1 cellular context compared by ENCODE assay signal in genomic region chr14:24915958-24916595, GRCh38.
A peak's percentile ranks its signal among the peaks of the same experiment; 100 is the strongest.
TF ChIP-seq lines count a peak whose summit lies in the region.

No MANE protein-coding gene starts in this region.

TF ChIP-seq in HepG2, 621 proteins besides CTCF, POLR2A, EP300 and RAD21 (continued from another document and continues in another):
- TF ChIP-seq E2F2 (CRISPR knock-in tag; IDR thresholded peaks at IDR 0.05; ENCODE audit: borderline replicate concordance) = no peak
- TF ChIP-seq ZNF317 (CRISPR knock-in tag; IDR thresholded peaks at IDR 0.05) = 0 out of 2 replicates have a peak, but pooled peaks have one; percentile 35
- no peak for TF ChIP-seq NFKBIZ (CRISPR knock-in tag; IDR thresholded peaks at IDR 0.05)
- TF ChIP-seq PHB2 (IDR thresholded peaks at IDR 0.05; ENCODE audit: partially characterized antibody) = no peak
- TF ChIP-seq TCF7 (IDR thresholded peaks at IDR 0.05; ENCODE audit: low read depth) = peak; percentile 9; the same call in 1 of the 2 replicates
- no peak for TF ChIP-seq HES4 (CRISPR knock-in tag; IDR thresholded peaks at IDR 0.05; ENCODE audit: borderline replicate concordance)
- no peak for TF ChIP-seq SMAD1 (CRISPR knock-in tag; IDR thresholded peaks at IDR 0.05; ENCODE audit: borderline replicate concordance, low read depth)
- TF ChIP-seq MIXL1 (CRISPR knock-in tag; IDR thresholded peaks at IDR 0.05) = 0 out of 2 replicates have a peak, but pooled peaks have one; percentile 18
- 0 out of 2 replicates have a peak, but pooled peaks have one; percentile 37 for TF ChIP-seq CREM (IDR thresholded peaks at IDR 0.05)
- TF ChIP-seq CREM (CRISPR knock-in tag; IDR thresholded peaks at IDR 0.05) = no peak
- TF ChIP-seq ZNF251 (CRISPR knock-in tag; IDR thresholded peaks at IDR 0.05) = no peak
- peak; percentile 25; the same call in 1 of the 2 replicates for TF ChIP-seq ZSCAN9 (CRISPR knock-in tag; IDR thresholded peaks at IDR 0.05; ENCODE audit: borderline replicate concordance)
- TF ChIP-seq REPIN1 (CRISPR knock-in tag; IDR thresholded peaks at IDR 0.05; ENCODE audit: borderline replicate concordance, low read depth) = no peak
- TF ChIP-seq PAXIP1 (CRISPR knock-in tag; conservative IDR thresholded peaks at IDR 0.05) = 0 out of 2 replicates have a peak, but pooled peaks have one; percentile 17
- TF ChIP-seq GABPA (IDR thresholded peaks at IDR 0.05; ENCODE audit: low read depth, low read length) = no peak
- TF ChIP-seq GABPA (CRISPR knock-in tag; IDR thresholded peaks at IDR 0.05; ENCODE audit: low read depth) = no peak
- TF ChIP-seq, protein P1, sequence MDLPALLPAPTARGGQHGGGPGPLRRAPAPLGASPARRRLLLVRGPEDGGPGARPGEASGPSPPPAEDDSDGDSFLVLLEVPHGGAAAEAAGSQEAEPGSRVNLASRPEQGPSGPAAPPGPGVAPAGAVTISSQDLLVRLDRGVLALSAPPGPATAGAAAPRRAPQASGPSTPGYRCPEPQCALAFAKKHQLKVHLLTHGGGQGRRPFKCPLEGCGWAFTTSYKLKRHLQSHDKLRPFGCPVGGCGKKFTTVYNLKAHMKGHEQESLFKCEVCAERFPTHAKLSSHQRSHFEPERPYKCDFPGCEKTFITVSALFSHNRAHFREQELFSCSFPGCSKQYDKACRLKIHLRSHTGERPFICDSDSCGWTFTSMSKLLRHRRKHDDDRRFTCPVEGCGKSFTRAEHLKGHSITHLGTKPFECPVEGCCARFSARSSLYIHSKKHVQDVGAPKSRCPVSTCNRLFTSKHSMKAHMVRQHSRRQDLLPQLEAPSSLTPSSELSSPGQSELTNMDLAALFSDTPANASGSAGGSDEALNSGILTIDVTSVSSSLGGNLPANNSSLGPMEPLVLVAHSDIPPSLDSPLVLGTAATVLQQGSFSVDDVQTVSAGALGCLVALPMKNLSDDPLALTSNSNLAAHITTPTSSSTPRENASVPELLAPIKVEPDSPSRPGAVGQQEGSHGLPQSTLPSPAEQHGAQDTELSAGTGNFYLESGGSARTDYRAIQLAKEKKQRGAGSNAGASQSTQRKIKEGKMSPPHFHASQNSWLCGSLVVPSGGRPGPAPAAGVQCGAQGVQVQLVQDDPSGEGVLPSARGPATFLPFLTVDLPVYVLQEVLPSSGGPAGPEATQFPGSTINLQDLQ (CRISPR knock-in tag; IDR thresholded peaks at IDR 0.05) = no peak
- TF ChIP-seq, protein P2, sequence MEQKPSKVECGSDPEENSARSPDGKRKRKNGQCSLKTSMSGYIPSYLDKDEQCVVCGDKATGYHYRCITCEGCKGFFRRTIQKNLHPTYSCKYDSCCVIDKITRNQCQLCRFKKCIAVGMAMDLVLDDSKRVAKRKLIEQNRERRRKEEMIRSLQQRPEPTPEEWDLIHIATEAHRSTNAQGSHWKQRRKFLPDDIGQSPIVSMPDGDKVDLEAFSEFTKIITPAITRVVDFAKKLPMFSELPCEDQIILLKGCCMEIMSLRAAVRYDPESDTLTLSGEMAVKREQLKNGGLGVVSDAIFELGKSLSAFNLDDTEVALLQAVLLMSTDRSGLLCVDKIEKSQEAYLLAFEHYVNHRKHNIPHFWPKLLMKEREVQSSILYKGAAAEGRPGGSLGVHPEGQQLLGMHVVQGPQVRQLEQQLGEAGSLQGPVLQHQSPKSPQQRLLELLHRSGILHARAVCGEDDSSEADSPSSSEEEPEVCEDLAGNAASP (CRISPR knock-in tag; IDR thresholded peaks at IDR 0.05; ENCODE audit: borderline replicate concordance) = peak; percentile 24; the same call in 1 of the 2 replicates
- 0 out of 2 replicates have a peak, but pooled peaks have one; percentile 65 for TF ChIP-seq ZNF503 (CRISPR knock-in tag; IDR thresholded peaks at IDR 0.05)
- no peak for TF ChIP-seq FOXP1 (IDR thresholded peaks at IDR 0.05)
- TF ChIP-seq FOXP1 (CRISPR knock-in tag; IDR thresholded peaks at IDR 0.05) = peak; percentile 33; the same call in 1 of the 2 replicates
- TF ChIP-seq EEA1 (CRISPR knock-in tag; IDR thresholded peaks at IDR 0.05; ENCODE audit: borderline replicate concordance) = no peak
- 0 out of 2 replicates have a peak, but pooled peaks have one; percentile 53 for TF ChIP-seq ZBTB34 (CRISPR knock-in tag; IDR thresholded peaks at IDR 0.05)
- TF ChIP-seq, protein P3, sequence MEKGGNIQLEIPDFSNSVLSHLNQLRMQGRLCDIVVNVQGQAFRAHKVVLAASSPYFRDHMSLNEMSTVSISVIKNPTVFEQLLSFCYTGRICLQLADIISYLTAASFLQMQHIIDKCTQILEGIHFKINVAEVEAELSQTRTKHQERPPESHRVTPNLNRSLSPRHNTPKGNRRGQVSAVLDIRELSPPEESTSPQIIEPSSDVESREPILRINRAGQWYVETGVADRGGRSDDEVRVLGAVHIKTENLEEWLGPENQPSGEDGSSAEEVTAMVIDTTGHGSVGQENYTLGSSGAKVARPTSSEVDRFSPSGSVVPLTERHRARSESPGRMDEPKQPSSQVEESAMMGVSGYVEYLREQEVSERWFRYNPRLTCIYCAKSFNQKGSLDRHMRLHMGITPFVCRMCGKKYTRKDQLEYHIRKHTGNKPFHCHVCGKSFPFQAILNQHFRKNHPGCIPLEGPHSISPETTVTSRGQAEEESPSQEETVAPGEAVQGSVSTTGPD (CRISPR knock-in tag; IDR thresholded peaks at IDR 0.05) = 0 out of 2 replicates have a peak, but pooled peaks have one; percentile 32
- TF ChIP-seq KLF16 (CRISPR knock-in tag; IDR thresholded peaks at IDR 0.05) = 0 out of 4 replicates have a peak, but pooled peaks of 1 of the 2 experiments have one; percentile 23
- TF ChIP-seq FOXP4 (CRISPR knock-in tag; IDR thresholded peaks at IDR 0.05) = peak; percentile 75
- peak; percentile 55; the same call in 1 of the 2 replicates for TF ChIP-seq HDAC2 (CRISPR knock-in tag; IDR thresholded peaks at IDR 0.05)
- no peak for TF ChIP-seq ZNF672 (CRISPR knock-in tag; IDR thresholded peaks at IDR 0.05)
- TF ChIP-seq ZNF33A (CRISPR knock-in tag; IDR thresholded peaks at IDR 0.05; ENCODE audit: borderline replicate concordance) = no peak
- TF ChIP-seq RXRA (CRISPR knock-in tag; IDR thresholded peaks at IDR 0.05) = no peak
- TF ChIP-seq CREB1 (IDR thresholded peaks at IDR 0.05) = peak; percentile 85
- no peak for TF ChIP-seq CREB1 (CRISPR knock-in tag; IDR thresholded peaks at IDR 0.05)
- no peak for TF ChIP-seq GABPB1 (CRISPR knock-in tag; IDR thresholded peaks at IDR 0.05)
- no peak for TF ChIP-seq PRDM10 (CRISPR knock-in tag; IDR thresholded peaks at IDR 0.05; ENCODE audit: low read depth)
